In genomic region chr4:185380320-185380719, GRCh38 we compare ENCODE assay signal across 1 cellular context.
TF ChIP-seq lines count a peak whose summit lies in the region.

No MANE protein-coding gene starts in this region.

TF ChIP-seq in HepG2, 621 proteins besides CTCF, POLR2A, EP300 and RAD21 (continues in another document):
- TF ChIP-seq ZNF121 (CRISPR knock-in tag; IDR thresholded peaks at IDR 0.05) (no peak), JARID2 (CRISPR knock-in tag; IDR thresholded peaks at IDR 0.05; ENCODE audit: insufficient replicate concordance) (no peak), ATAD3A (CRISPR knock-in tag; IDR thresholded peaks at IDR 0.05) (no peak), ZKSCAN5 (CRISPR knock-in tag; IDR thresholded peaks at IDR 0.05) (no peak), MED8 (CRISPR knock-in tag; IDR thresholded peaks at IDR 0.05; ENCODE audit: insufficient replicate concordance) (no peak), CBX1 (IDR thresholded peaks at IDR 0.05; ENCODE audit: low read depth) (no peak), HOXA7 (CRISPR knock-in tag; IDR thresholded peaks at IDR 0.05) (no peak), EZH2 (conservative IDR thresholded peaks at IDR 0.05; ENCODE audit: low read depth, low read length) (no peak), MTF2 (CRISPR knock-in tag; IDR thresholded peaks at IDR 0.05; ENCODE audit: borderline replicate concordance) (no peak), ZNF790 (CRISPR knock-in tag; IDR thresholded peaks at IDR 0.05; ENCODE audit: borderline replicate concordance) (no peak), ZNF776 (CRISPR knock-in tag; IDR thresholded peaks at IDR 0.05) (no peak), NR2F2 (IDR thresholded peaks at IDR 0.05; ENCODE audit: borderline replicate concordance, low read depth) (no peak), ZNF350 (CRISPR knock-in tag; IDR thresholded peaks at IDR 0.05; ENCODE audit: borderline replicate concordance, low read depth) (no peak), SRSF9 (IDR thresholded peaks at IDR 0.05; ENCODE audit: borderline replicate concordance, insufficient read depth, low read depth, low read length, poor library complexity, severe bottlenecking) (no peak), TBX2 (CRISPR knock-in tag; IDR thresholded peaks at IDR 0.05; ENCODE audit: borderline replicate concordance) (no peak), CAMTA2 (CRISPR knock-in tag; IDR thresholded peaks at IDR 0.05; ENCODE audit: borderline replicate concordance) (no peak), SAP130 (CRISPR knock-in tag; IDR thresholded peaks at IDR 0.05; ENCODE audit: low read depth) (peak; percentile 42; the same call in 1 of the 2 replicates), DBP (CRISPR knock-in tag; IDR thresholded peaks at IDR 0.05; ENCODE audit: not compliant biosample characterization) (no peak), HNF4G (IDR thresholded peaks at IDR 0.05; ENCODE audit: borderline replicate concordance, low read depth, low read length) (no peak), HNF4G (CRISPR knock-in tag; IDR thresholded peaks at IDR 0.05; ENCODE audit: borderline replicate concordance, low read depth) (no peak), TBP (CRISPR knock-in tag; IDR thresholded peaks at IDR 0.05) (no peak), ZFY (CRISPR knock-in tag; IDR thresholded peaks at IDR 0.05) (no peak), ZNF234 (CRISPR knock-in tag; conservative IDR thresholded peaks at IDR 0.05) (no peak), NR2F6 (IDR thresholded peaks at IDR 0.05) (no peak), NR2F6 (CRISPR knock-in tag; IDR thresholded peaks at IDR 0.05) (no peak), BHLHE40 (IDR thresholded peaks at IDR 0.05; ENCODE audit: low read length) (no peak), TEAD3 (CRISPR knock-in tag; optimal IDR thresholded peaks at IDR 0.05; ENCODE audit: borderline replicate concordance) (peak; percentile 37), REPIN1 (CRISPR knock-in tag; IDR thresholded peaks at IDR 0.05; ENCODE audit: borderline replicate concordance, low read depth) (0 out of 2 replicates have a peak, but pooled peaks have one; percentile 19), NRL (CRISPR knock-in tag; IDR thresholded peaks at IDR 0.05; ENCODE audit: borderline replicate concordance) (no peak), HIVEP1 (CRISPR knock-in tag; IDR thresholded peaks at IDR 0.05) (no peak), KLF11 (CRISPR knock-in tag; IDR thresholded peaks at IDR 0.05) (no peak), NR2C2 (CRISPR knock-in tag; IDR thresholded peaks at IDR 0.05; ENCODE audit: borderline replicate concordance) (no peak), MTA1 (CRISPR knock-in tag; IDR thresholded peaks at IDR 0.05; ENCODE audit: borderline replicate concordance) (no peak), YY1 (IDR thresholded peaks at IDR 0.05; ENCODE audit: insufficient read depth, insufficient replicate concordance, low read depth, low read length) (peak; percentile 39), ZNF577 (CRISPR knock-in tag; IDR thresholded peaks at IDR 0.05; ENCODE audit: borderline replicate concordance, low read depth) (no peak), ZSCAN9 (CRISPR knock-in tag; IDR thresholded peaks at IDR 0.05; ENCODE audit: borderline replicate concordance) (no peak), ZNF24 (IDR thresholded peaks at IDR 0.05) (no peak), ZNF18 (CRISPR knock-in tag; IDR thresholded peaks at IDR 0.05; ENCODE audit: insufficient replicate concordance) (no peak), TRAFD1 (CRISPR knock-in tag; IDR thresholded peaks at IDR 0.05; ENCODE audit: borderline replicate concordance) (no peak), ZBTB39 (CRISPR knock-in tag; IDR thresholded peaks at IDR 0.05) (no peak), ZNF280D (CRISPR knock-in tag; IDR thresholded peaks at IDR 0.05) (no peak), ZFP90 (CRISPR knock-in tag; IDR thresholded peaks at IDR 0.05; ENCODE audit: borderline replicate concordance) (no peak), MAX (IDR thresholded peaks at IDR 0.05) (no peak), HNF1B (CRISPR knock-in tag; IDR thresholded peaks at IDR 0.05) (0 out of 2 replicates have a peak, but pooled peaks have one; percentile 21), KDM1A (CRISPR knock-in tag; IDR thresholded peaks at IDR 0.05) (no peak), ZNF513 (CRISPR knock-in tag; conservative IDR thresholded peaks at IDR 0.05) (no peak), NFAT5 (CRISPR knock-in tag; IDR thresholded peaks at IDR 0.05) (no peak), ZNF891 (CRISPR knock-in tag; IDR thresholded peaks at IDR 0.05) (no peak), ZNF317 (CRISPR knock-in tag; IDR thresholded peaks at IDR 0.05) (0 out of 2 replicates have a peak, but pooled peaks have one; percentile 21), PHF5A (CRISPR knock-in tag; IDR thresholded peaks at IDR 0.05; ENCODE audit: low read depth, unreplicated experiment) (no peak)
